Comparison of ENCODE assay signal across 8 cellular contexts in the genomic region with DNA sequence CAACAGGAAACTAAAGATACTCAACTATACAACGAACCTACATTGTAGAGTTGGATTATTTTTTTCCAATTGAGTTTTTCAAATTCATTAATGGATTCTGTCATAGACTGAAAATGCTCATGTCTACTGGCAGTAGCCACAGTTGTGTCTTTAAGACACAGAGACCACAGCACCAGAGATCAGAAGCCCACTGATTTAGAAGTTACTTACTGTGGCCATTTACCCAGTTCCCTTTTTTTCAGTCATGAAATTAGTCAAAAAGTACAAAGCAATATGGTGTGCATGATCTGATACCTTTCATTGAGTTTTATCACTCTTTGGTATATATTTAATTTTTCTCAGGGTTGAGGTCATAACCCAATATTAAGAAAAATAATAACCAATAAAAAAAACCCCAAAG.
"Had no signal": no experiment of that assay in that cellular context is flagged by ENCODE, and none has a peak within 500 bp of the region (broad histone marks: within the 10 kb centered on the region; RNA-seq: fewer than 3 reads in every experiment).

No MANE protein-coding gene starts in this region.

- ATAC-seq: HCT116, HepG2 had no signal

- FAIRE-seq: HepG2 had no signal

- DNase-seq: GM23248, GOT3, H7, HFFc6, KBM-7 had no signal

- H3K4me1 Mint-ChIP-seq: IgD-negative memory B cell had no signal

- H3K27me3 Mint-ChIP-seq: IgD-negative memory B cell had no signal

- H3K4me3 Mint-ChIP-seq: HFFc6, IgD-negative memory B cell had no signal

- H3K36me3 Mint-ChIP-seq: IgD-negative memory B cell had no signal

- H3K27ac Mint-ChIP-seq: HFFc6, IgD-negative memory B cell had no signal
